Comparison of ENCODE assay signal across 15 cellular contexts in the genomic region with DNA sequence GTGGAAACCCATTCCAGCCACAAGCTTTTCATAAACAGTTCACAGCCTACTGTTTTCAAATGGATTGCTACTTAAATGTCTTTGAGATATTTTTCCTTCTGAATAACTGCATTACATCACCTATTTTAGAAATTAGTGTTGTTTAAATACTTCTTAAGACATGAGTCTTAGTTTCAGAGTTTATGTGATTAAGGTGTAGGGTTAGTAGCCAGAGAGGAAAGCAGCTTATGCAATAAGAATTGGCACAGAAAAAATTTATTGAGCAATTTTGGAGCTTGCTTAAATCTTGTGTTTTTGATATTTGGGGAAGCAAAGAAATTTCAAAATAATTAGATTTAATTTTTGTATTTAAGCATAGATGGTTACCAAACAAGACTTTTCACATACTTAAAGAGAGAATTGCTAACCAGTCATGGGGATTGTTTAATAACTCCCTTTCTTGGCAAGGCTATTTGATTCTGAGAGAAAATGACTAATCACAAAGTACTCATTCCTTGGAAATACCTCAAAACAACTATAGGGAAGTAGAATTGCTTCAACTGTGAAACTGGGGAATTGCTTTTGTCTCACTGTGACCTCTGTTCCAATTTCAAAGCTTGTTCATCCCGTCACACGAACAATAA.
DNase-seq lines count a peak whose midpoint lies in the region; ATAC-seq and TF ChIP-seq lines count a peak whose summit lies in the region.
"Had no signal": no experiment of that assay in that cellular context is flagged by ENCODE, and none has a peak within 500 bp of the region (broad histone marks: within the 10 kb centered on the region; RNA-seq: fewer than 3 reads in every experiment).

No MANE protein-coding gene starts in this region.

- DNase-seq in HS-5 (ENCODE audit: low read depth) (peak; percentile 48), SKM-1 treated with dmso at 0.1 percent for 144 hours (lab: John Stamatoyannopoulos, UW; ENCODE audit: unreplicated experiment) (peak; percentile 87), epithelial cell of proximal tubule (ENCODE audit: low read depth) (peak; percentile 22), omental fat pad (ENCODE audit: low spot score) (no peak), uterus (no peak), ureter (ENCODE audit: low spot score) (no peak), NCI-H82 treated with DMSO at 0.1 percent for 48 hours (lab: John Stamatoyannopoulos, UW; ENCODE audit: unreplicated experiment) (no peak)
- DNase-seq in stimulated activated CD4-positive, alpha-beta T cell treated with anti-CD3 and anti-CD28 coated beads, Interleukin-4, amount 100 ng/mL, for 4 hours = no peak
- DNase-seq: activated CD4-positive, CD25-positive, alpha-beta regulatory T cell; activated naive CD4-positive, alpha-beta T cell treated with Interleukin-2 at 50 U/mL for 16 hours; BE2C; central memory CD4-positive, alpha-beta T cell; hippocampal formation; stimulated activated CD4-positive, alpha-beta T cell treated with anti-CD3 and anti-CD28 coated beads, Interleukin-1b, Interleukin-23, amount 100 ng/mL, for 48 hours; tibial artery had no signal

- no peaks in the 10 kb centered on the region for H3K4me1 ChIP-seq in uterus
- H3K4me1 ChIP-seq: BE2C, tibial artery had no signal

- no peaks in the 10 kb centered on the region for H3K9me3 ChIP-seq in uterus
- H3K9me3 ChIP-seq: BE2C, tibial artery had no signal

- H3K4me3 ChIP-seq in epithelial cell of proximal tubule (ENCODE audit: low read depth, low read length) (no peak overlapping the region), uterus (no peak overlapping the region)
- H3K4me3 ChIP-seq: tibial artery had no signal

- no peak overlapping the region for H3K27ac ChIP-seq in uterus
- H3K27ac ChIP-seq: tibial artery had no signal

- H3K36me3 ChIP-seq in uterus = no peaks in the 10 kb centered on the region
- H3K36me3 ChIP-seq: BE2C, tibial artery had no signal

- no peak for TF ChIP-seq POLR2A in uterus (IDR thresholded peaks at IDR 0.05)

- intact Hi-C loops in uterus (cut with DNase I; ENCODE audit: low total_unique reads) = no loop called here

- peak; percentile 93 for ATAC-seq in omental fat pad (ENCODE audit: low FRiP score)

- TF ChIP-seq CTCF in epithelial cell of proximal tubule (conservative IDR thresholded peaks at IDR 0.05; ENCODE audit: low read depth, low read length) (no peak), omental fat pad (IDR thresholded peaks at IDR 0.05) (no peak), uterus (IDR thresholded peaks at IDR 0.05) (no peak)

- no peaks in the 10 kb centered on the region for H3K27me3 ChIP-seq in uterus
- H3K27me3 ChIP-seq: BE2C, tibial artery had no signal

Comparison
In these comparisons a context has a peak if more than half of its experiments do, and no peak if none do; other contexts are left out.
1. DNase-seq: peak in HS-5 (single experiment), SKM-1 treated with dmso at 0.1 percent for 144 hours (single experiment) and epithelial cell of proximal tubule (single experiment); none in omental fat pad (single experiment), uterus (0 of 2), ureter (single experiment), stimulated activated CD4-positive, alpha-beta T cell treated with anti-CD3 and anti-CD28 coated beads, Interleukin-4, amount 100 ng/mL, for 4 hours (0 of 2) and NCI-H82 treated with DMSO at 0.1 percent for 48 hours (single experiment).